21 cellular contexts compared by ENCODE assay signal in genomic region chr2:3784731-3785130, GRCh38.
A peak's percentile ranks its signal among the peaks of the same experiment; 100 is the strongest.
DNase-seq lines count a peak whose midpoint lies in the region; ATAC-seq and TF ChIP-seq lines count a peak whose summit lies in the region.
"Had no signal": no experiment of that assay in that cellular context is flagged by ENCODE, and none has a peak within 500 bp of the region (broad histone marks: within the 10 kb centered on the region; RNA-seq: fewer than 3 reads in every experiment).

No MANE protein-coding gene starts in this region.

- H3F3A ChIP-seq in GM23248 (ENCODE audit: insufficient read depth), result peaks cover 14% of the 10 kb centered on the region; the same call in 1 of the 2 replicates

- peak; percentile 75 for DNase-seq in GM23248
- peak; percentile 5 for DNase-seq in RPMI7951 (ENCODE audit: low read depth)
- peak; percentile 43 for DNase-seq in epithelial cell of esophagus (ENCODE audit: low read depth)
- peak; percentile 51 for DNase-seq in skeletal muscle cell (ENCODE audit: low read depth)
- DNase-seq in stimulated activated CD4-positive, alpha-beta T cell treated with anti-CD3 and anti-CD28 coated beads, Interleukin-4, amount 100 ng/mL, for 1 hour, result no peak
- no peak for DNase-seq in NCI-H774 (lab: John Stamatoyannopoulos, UW)
- DNase-seq: activated CD8-positive, alpha-beta memory T cell treated with anti-CD3 and anti-CD28 coated beads, Interleukin-2, amount 50 U/mL, for 4 hours; caudate nucleus; CD4-positive, CD25-positive, alpha-beta regulatory T cell; KG1; midbrain; naive thymus-derived CD8-positive, alpha-beta T cell; NCI-H1436 treated with DMSO at 0.1 percent for 48 hours; NCI-H446 treated with DMSO at 0.1 percent for 48 hours; occipital lobe; psoas muscle; Right ventricle myocardium superior; uterus had no signal

- in situ Hi-C loops in GM23248 (cut with MboI), result no loop called here

- 23 to 24% methylated on average over 4 of the region's 4 CpGs for WGBS in GM23248 (ENCODE audit: low coverage in 1 of 2, low lambda C conversion rate in 2 of 2, missing lambda C conversion rate in 2 of 2), 2 experiments

- H3K4me3 ChIP-seq in GM23248 (no peak overlapping the region), epithelial cell of esophagus (ENCODE audit: low read length) (no peak overlapping the region), skeletal muscle cell (ENCODE audit: low read depth, low read length) (no peak overlapping the region)
- H3K4me3 ChIP-seq: psoas muscle, thoracic aorta, uterus had no signal

- no peaks in the 10 kb centered on the region for H3K27me3 ChIP-seq in GM23248 (replicated peaks; ENCODE audit: insufficient read depth)
- H3K27me3 ChIP-seq: uterus had no signal

- no peak for ATAC-seq in HG03135 (IDR thresholded peaks at IDR 0.05; ENCODE audit: unreplicated experiment)
- ATAC-seq: naive thymus-derived CD8-positive, alpha-beta T cell; psoas muscle; WTC11 had no signal

- no peaks in the 10 kb centered on the region for H3K9me3 ChIP-seq in GM23248 (ENCODE audit: low read depth)
- H3K9me3 ChIP-seq: psoas muscle, thoracic aorta, uterus had no signal

- no peak for TF ChIP-seq CTCF in epithelial cell of esophagus (IDR thresholded peaks at IDR 0.05; ENCODE audit: insufficient read depth, low read depth, low read length, missing control alignments)

- no peaks in the 10 kb centered on the region for H3K9me2 ChIP-seq in GM23248 (ENCODE audit: insufficient read depth)

- H3K4me1 ChIP-seq in GM23248 (ENCODE audit: insufficient read depth), result peaks cover 20% of the 10 kb centered on the region
- H3K4me1 ChIP-seq: psoas muscle, uterus had no signal

- no peaks in the 10 kb centered on the region for H4K20me1 ChIP-seq in GM23248 (ENCODE audit: insufficient read depth)

- no peaks in the 10 kb centered on the region for H3K36me3 ChIP-seq in GM23248 (ENCODE audit: low read depth)
- H3K36me3 ChIP-seq: thoracic aorta, uterus had no signal

- H3K79me2 ChIP-seq in GM23248 (ENCODE audit: insufficient read depth), result no peaks in the 10 kb centered on the region

- H3K27ac ChIP-seq in GM23248, result 0 out of 2 replicates have a peak overlapping the region, but pooled peaks have one; percentile 22
- H3K27ac ChIP-seq: psoas muscle, thoracic aorta, uterus had no signal

- no peak overlapping the region for H2AFZ ChIP-seq in GM23248

- H3K4me2 ChIP-seq in GM23248 (ENCODE audit: unreplicated experiment), result no peak overlapping the region

- H3K9ac ChIP-seq in GM23248, result no peak overlapping the region

Comparison
In these comparisons a context has a peak if more than half of its experiments do, and no peak if none do; other contexts are left out.
1. DNase-seq: peak in GM23248 (single experiment), RPMI7951 (single experiment), epithelial cell of esophagus (single experiment) and skeletal muscle cell (single experiment); none in stimulated activated CD4-positive, alpha-beta T cell treated with anti-CD3 and anti-CD28 coated beads, Interleukin-4, amount 100 ng/mL, for 1 hour (single experiment) and NCI-H774 (single experiment).